In genomic region chr4:183272384-183272783, GRCh38 we compare ENCODE assay signal across 7 cellular contexts. TPM values are rescaled to one million over a fixed set of nuclear protein-coding genes. Genes with fewer than 3 reads are reported as not detected.
"Had no signal": no experiment of that assay in that cellular context is flagged by ENCODE, and none has a peak within 500 bp of the region (broad histone marks: within the 10 kb centered on the region; RNA-seq: fewer than 3 reads in every experiment).

No MANE protein-coding gene starts in this region.

- DNase-seq: IMR-90 had no signal

- H3K27ac ChIP-seq: HL-60 had no signal

- H3K4me3 ChIP-seq: K562 had no signal

- ATAC-seq: HepG2, K562 had no signal

RNA-seq across cellular contexts. Expression of gene CLDN22, which starts 47.7 kb away (rescaled TPM):
- total RNA-seq: HepG2, HT-29, HT1080, IMR-90, K562 had no signal
- polyA plus RNA-seq: IgD-negative memory B cell, IMR-90 had no signal

RNA-seq across cellular contexts. Expression of gene CLDN24, which starts 49.8 kb away (rescaled TPM):
- total RNA-seq: HepG2, HT-29, HT1080, IMR-90, K562 had no signal
- polyA plus RNA-seq: HepG2, IgD-negative memory B cell, IMR-90, K562 had no signal
